In genomic region chr12:39505025-39505424, GRCh38 we compare ENCODE assay signal across 29 cellular contexts.
DNase-seq lines count a peak whose midpoint lies in the region; ATAC-seq, FAIRE-seq and TF ChIP-seq lines count a peak whose summit lies in the region.
"Had no signal": no experiment of that assay in that cellular context is flagged by ENCODE, and none has a peak within 500 bp of the region (broad histone marks: within the 10 kb centered on the region; RNA-seq: fewer than 3 reads in every experiment).

No MANE protein-coding gene starts in this region.

- intact Hi-C loops in CD14-positive monocyte (cut with micrococcal nuclease) = no loop called here

- H3K4me1 ChIP-seq in effector memory CD4-positive, alpha-beta T cell (ENCODE audit: control insufficient read depth, insufficient read depth, low read length, poor library complexity, severe bottlenecking) = no peaks in the 10 kb centered on the region
- H3K4me1 ChIP-seq: left ventricle myocardium inferior, psoas muscle, SJSA1, vagina had no signal

- no peak overlapping the region for H3K27ac Mint-ChIP-seq in CD14-positive monocyte
- H3K27ac Mint-ChIP-seq: activated CD4-positive, alpha-beta T cell treated with anti-CD3 and anti-CD28 coated beads, Interleukin-2, amount 10 ng/mL, durations not matched to agents 24 days and 14 days; activated CD8-positive, alpha-beta memory T cell treated with anti-CD3 and anti-CD28 coated beads, Interleukin-2, amount 10 ng/mL, durations not matched to agents 7 days and 5 days; activated T-helper 1 cell treated with anti-CD3 and anti-CD28 coated beads, Interleukin-12 subunit alpha, Interleukin-12 subunit beta, Interleukin-2, Interleukin-4 antibody, amounts not matched to agents 30 ng/mL and 10 ng/mL and 1 ng/mL, durations not matched to agents 14 hours and 24 hours and 36 hours; effector memory CD8-positive, alpha-beta T cell; nephron progenitor cell had no signal

- FAIRE-seq in RCC 7860 (lab: Jason Lieb, UNC) = no peak

- peaks cover 0 to 3% (median 0%) of the 10 kb centered on the region in 3 donors for H3K27me3 Mint-ChIP-seq in CD14-positive monocyte (ENCODE audit: low read depth in 3 of 3)
- H3K27me3 Mint-ChIP-seq: activated CD4-positive, alpha-beta T cell treated with anti-CD3 and anti-CD28 coated beads, Interleukin-2, amount 10 ng/mL, durations not matched to agents 24 days and 14 days; activated CD8-positive, alpha-beta memory T cell treated with anti-CD3 and anti-CD28 coated beads, Interleukin-2, amount 10 ng/mL, durations not matched to agents 7 days and 5 days; CD4-positive, alpha-beta memory T cell; effector memory CD8-positive, alpha-beta T cell had no signal

- TF ChIP-seq CTCF in CD14-positive monocyte (IDR thresholded peaks at IDR 0.05) = no peak

- H3K27me3 ChIP-seq in effector memory CD4-positive, alpha-beta T cell (replicated peaks; ENCODE audit: control insufficient read depth, insufficient read depth, low read length, poor library complexity, severe bottlenecking) = no peaks in the 10 kb centered on the region
- H3K27me3 ChIP-seq: SJSA1, vagina had no signal

- no peak overlapping the region for H3K4me3 ChIP-seq in effector memory CD4-positive, alpha-beta T cell (ENCODE audit: insufficient read depth, low read depth, low read length, poor library complexity, severe bottlenecking)
- H3K4me3 ChIP-seq: left ventricle myocardium inferior, psoas muscle, SJSA1, skin epidermis, vagina had no signal

- H3K9me3 Mint-ChIP-seq in CD14-positive monocyte = peaks cover 2 to 7% (median 5%) of the 10 kb centered on the region in 7 donors
- H3K9me3 Mint-ChIP-seq: effector memory CD8-positive, alpha-beta T cell; nephron progenitor cell had no signal

- no peak for ATAC-seq in GM18511 (IDR thresholded peaks at IDR 0.05; ENCODE audit: unreplicated experiment)
- ATAC-seq: activated CD8-positive, alpha-beta memory T cell treated with anti-CD3 and anti-CD28 coated beads, Interleukin-2, amount 10 ng/mL, durations not matched to agents 7 days and 5 days; effector memory CD8-positive, alpha-beta T cell; psoas muscle had no signal

- H3K27ac ChIP-seq in epithelial cell of prostate = no peak overlapping the region
- no peak overlapping the region for H3K27ac ChIP-seq in effector memory CD4-positive, alpha-beta T cell (ENCODE audit: insufficient read depth, low read length, poor library complexity, severe bottlenecking)
- H3K27ac ChIP-seq: left ventricle myocardium inferior, psoas muscle, SJSA1, skin epidermis, vagina had no signal

- no peaks in the 10 kb centered on the region for H3K36me3 Mint-ChIP-seq in CD14-positive monocyte

- no peaks in the 10 kb centered on the region for H3K4me1 Mint-ChIP-seq in CD14-positive monocyte
- H3K4me1 Mint-ChIP-seq: activated CD4-positive, alpha-beta T cell treated with anti-CD3 and anti-CD28 coated beads, Interleukin-2, amount 10 ng/mL, durations not matched to agents 24 days and 14 days; activated CD8-positive, alpha-beta memory T cell treated with anti-CD3 and anti-CD28 coated beads, Interleukin-2, amount 10 ng/mL, durations not matched to agents 7 days and 5 days; CD4-positive, alpha-beta memory T cell; nephron progenitor cell had no signal

- H3K4me3 Mint-ChIP-seq in CD14-positive monocyte = no peak overlapping the region
- H3K4me3 Mint-ChIP-seq: activated CD4-positive, alpha-beta T cell treated with anti-CD3 and anti-CD28 coated beads, Interleukin-2, amount 10 ng/mL, durations not matched to agents 24 days and 14 days; activated CD8-positive, alpha-beta memory T cell treated with anti-CD3 and anti-CD28 coated beads, Interleukin-2, amount 10 ng/mL, durations not matched to agents 7 days and 5 days; activated T-helper 1 cell treated with anti-CD3 and anti-CD28 coated beads, Interleukin-12 subunit alpha, Interleukin-12 subunit beta, Interleukin-2, Interleukin-4 antibody, amounts not matched to agents 30 ng/mL and 10 ng/mL and 1 ng/mL, durations not matched to agents 14 hours and 24 hours and 36 hours; CD4-positive, alpha-beta memory T cell; effector memory CD8-positive, alpha-beta T cell; nephron progenitor cell had no signal

- no peaks in the 10 kb centered on the region for H3K36me3 ChIP-seq in effector memory CD4-positive, alpha-beta T cell (ENCODE audit: control insufficient read depth, insufficient read depth, low read length)
- H3K36me3 ChIP-seq: left ventricle myocardium inferior, SJSA1, vagina had no signal

- peak; percentile 18 for DNase-seq in HK-2 (ENCODE audit: unreplicated experiment)
- DNase-seq in RCC 7860 (ENCODE audit: low spot score) = peak; percentile 14
- peak; percentile 37 for DNase-seq in epithelial cell of prostate (ENCODE audit: low read depth, low spot score)
- DNase-seq in renal cortical epithelial cell (ENCODE audit: low read depth) = peak; percentile 72
- DNase-seq in CD14-positive monocyte (ENCODE audit: low spot score) = no peak
- no peak for DNase-seq in effector memory CD4-positive, alpha-beta T cell
- DNase-seq: activated CD4-positive, alpha-beta T cell treated with anti-CD3 and anti-CD28 coated beads, Interleukin-2, amount 10 ng/mL, durations not matched to agents 24 days and 14 days; activated CD8-positive, alpha-beta memory T cell treated with anti-CD3 and anti-CD28 coated beads, Interleukin-2, amount 10 ng/mL, durations not matched to agents 7 days and 5 days; activated naive CD4-positive, alpha-beta T cell treated with anti-CD3 and anti-CD28 coated beads, Interleukin-2, amount 50 U/mL, for 16 hours; anterior cingulate cortex; CD4-positive, alpha-beta memory T cell; cerebellar nuclear complex; DMS153; effector memory CD8-positive, alpha-beta T cell; glutamatergic neuron; KG1; left ventricle myocardium inferior; MV-4-11; NCI-H187; NCI-H345; NCI-H82; nephron progenitor cell; psoas muscle; stimulated activated CD4-positive, alpha-beta T cell treated with anti-CD3 and anti-CD28 coated beads, Interleukin-1b, Interleukin-23, amount 100 ng/mL, for 48 hours had no signal

- no peaks in the 10 kb centered on the region for H3K9me3 ChIP-seq in effector memory CD4-positive, alpha-beta T cell (ENCODE audit: control insufficient read depth, low read length)
- H3K9me3 ChIP-seq: left ventricle myocardium inferior, psoas muscle, SJSA1, vagina had no signal

Comparison
In these comparisons a context has a peak if more than half of its experiments do, and no peak if none do; other contexts are left out.
1. DNase-seq: peak in HK-2 (single experiment), RCC 7860 (single experiment), epithelial cell of prostate (single experiment) and renal cortical epithelial cell (single experiment); none in CD14-positive monocyte (single experiment) and effector memory CD4-positive, alpha-beta T cell (0 of 3).